8 cellular contexts compared by ENCODE assay signal in genomic region chr10:79266543-79267312, GRCh38.
DNase-seq lines count a peak whose midpoint lies in the region; ATAC-seq, FAIRE-seq and TF ChIP-seq lines count a peak whose summit lies in the region.

No MANE protein-coding gene starts in this region.

- H3K4me1 Mint-ChIP-seq in activated CD4-positive, alpha-beta T cell treated with anti-CD3 and anti-CD28 coated beads for 36 hours: peaks cover 21% of the 10 kb centered on the region

- no peak for TF ChIP-seq CTCF in dorsolateral prefrontal cortex (IDR thresholded peaks at IDR 0.05 in 54 of 56, conservative IDR thresholded peaks at IDR 0.05 in 2 of 56; ENCODE audit: low read depth in 1 of 56, partially characterized antibody in 56 of 56)
- TF ChIP-seq CTCF in uterus (IDR thresholded peaks at IDR 0.05): no peak

- ATAC-seq in activated CD4-positive, alpha-beta T cell treated with anti-CD3 and anti-CD28 coated beads for 36 hours: peak; percentile 75
- peak; percentile 86 for ATAC-seq in HG02885 (IDR thresholded peaks at IDR 0.05; ENCODE audit: poor library complexity, unreplicated experiment)

- H3K4me3 ChIP-seq in dorsolateral prefrontal cortex: peak overlapping the region in 2 of 59 donors; percentile 12 to 16
- no peak overlapping the region for H3K4me3 ChIP-seq in mucosa of rectum (ENCODE audit: low read length in 2 of 2)
- H3K4me3 ChIP-seq in uterus: no peak overlapping the region

- H3K27me3 ChIP-seq in dorsolateral prefrontal cortex (no peaks in the 10 kb centered on the region), mucosa of rectum (ENCODE audit: control insufficient read depth in 2 of 2, insufficient read depth in 2 of 2, low read length in 2 of 2) (no peaks in the 10 kb centered on the region), uterus (no peaks in the 10 kb centered on the region)

- H3K27ac Mint-ChIP-seq in activated CD4-positive, alpha-beta T cell treated with anti-CD3 and anti-CD28 coated beads for 36 hours: peak overlapping the region; percentile 26

- no peak for TF ChIP-seq POLR2A in uterus (IDR thresholded peaks at IDR 0.05)

- no peaks in the 10 kb centered on the region for H3K27me3 Mint-ChIP-seq in activated CD4-positive, alpha-beta T cell treated with anti-CD3 and anti-CD28 coated beads for 36 hours

- no peaks in the 10 kb centered on the region for H3K36me3 Mint-ChIP-seq in activated CD4-positive, alpha-beta T cell treated with anti-CD3 and anti-CD28 coated beads for 36 hours (ENCODE audit: low read depth)

- H3K36me3 ChIP-seq in mucosa of rectum (ENCODE audit: control insufficient read depth in 2 of 2, insufficient read depth in 2 of 2, low read length in 2 of 2) (peaks cover 14 to 17% of the 10 kb centered on the region in 2 donors), uterus (no peaks in the 10 kb centered on the region)

- H3K4me1 ChIP-seq in mucosa of rectum (ENCODE audit: control insufficient read depth in 2 of 2, insufficient read depth in 2 of 2, low read length in 2 of 2) (peaks cover 33 to 36% of the 10 kb centered on the region in 2 donors), uterus (peaks cover 0 to 19% of the 10 kb centered on the region in 2 donors)

- H3K9ac ChIP-seq in mucosa of rectum (ENCODE audit: low read depth in 1 of 2, low read length in 2 of 2): peak overlapping the region in 1 of 2 donors; percentile 17

- H3K4me3 Mint-ChIP-seq in activated CD4-positive, alpha-beta T cell treated with anti-CD3 and anti-CD28 coated beads for 36 hours: no peak overlapping the region

- DNase-seq in activated CD4-positive, alpha-beta T cell treated with anti-CD3 and anti-CD28 coated beads for 36 hours: peak; percentile 54
- no peak for DNase-seq in activated CD4-positive, alpha-beta T cell treated with anti-CD3 and anti-CD28 coated beads, Interleukin-2, amount 50 U/mL, for 4 hours
- peak; percentile 54 for DNase-seq in RCC 7860 (ENCODE audit: low spot score)
- DNase-seq in dorsolateral prefrontal cortex: peak in 3 of 10 donors; percentile 47 to 81 (median 62)
- DNase-seq in uterus: peak; percentile 53 to 67
- no peak for DNase-seq in NCI-H2196 treated with DMSO at 0.1 percent for 48 hours (lab: John Stamatoyannopoulos, UW; ENCODE audit: unreplicated experiment)

- FAIRE-seq in RCC 7860 (lab: Jason Lieb, UNC): no peak

- H3K9me3 ChIP-seq in mucosa of rectum (ENCODE audit: control insufficient read depth in 2 of 2, low read length in 2 of 2) (no peaks in the 10 kb centered on the region), uterus (no peaks in the 10 kb centered on the region)

- no peaks in the 10 kb centered on the region for H3K9me3 Mint-ChIP-seq in activated CD4-positive, alpha-beta T cell treated with anti-CD3 and anti-CD28 coated beads for 36 hours (ENCODE audit: low read depth)

- intact Hi-C loops in activated CD4-positive, alpha-beta T cell treated with anti-CD3 and anti-CD28 coated beads for 36 hours (cut with DNase I, micrococcal nuclease): no loop called here
- intact Hi-C loops in dorsolateral prefrontal cortex (cut with DNase I) (loop anchor here in 1 of 2 donors (5.0 to 10.0 kb wide), 2 partner anchors 59 to 302 kb away; no protein-coding TSS in a partner anchor), uterus (cut with DNase I; ENCODE audit: low total_unique reads) (no loop called here)

- H3K27ac ChIP-seq in dorsolateral prefrontal cortex: peak overlapping the region; percentile 6 to 97 (median 85)
- H3K27ac ChIP-seq in mucosa of rectum (ENCODE audit: low read depth in 2 of 2, low read length in 2 of 2): peak overlapping the region; percentile 66 to 80
- H3K27ac ChIP-seq in uterus: peak overlapping the region; percentile 73 to 77

- CTCF ChIA-PET in activated CD4-positive, alpha-beta T cell treated with anti-CD3 and anti-CD28 coated beads for 36 hours (lab: Charles Lee): interaction anchor here (0.6 to 0.7 kb wide), 3 partner anchors 52 to 1237 kb away, joined by 3 to 4 read pairs (median 3); partner anchors contain the start of gene POLR3A

- POLR2A ChIA-PET in activated CD4-positive, alpha-beta T cell treated with anti-CD3 and anti-CD28 coated beads for 36 hours (lab: Charles Lee): no interaction called here

Comparison
In these comparisons a context has a peak if more than half of its experiments do, and no peak if none do; other contexts are left out.
1. DNase-seq: peak in activated CD4-positive, alpha-beta T cell treated with anti-CD3 and anti-CD28 coated beads for 36 hours (single experiment), RCC 7860 (single experiment) and uterus (2 of 2); none in activated CD4-positive, alpha-beta T cell treated with anti-CD3 and anti-CD28 coated beads, Interleukin-2, amount 50 U/mL, for 4 hours (0 of 2) and NCI-H2196 treated with DMSO at 0.1 percent for 48 hours (single experiment).
2. Peak in every context shown above with its lines, with median percentiles within 50 percentile points of each other: H3K27ac ChIP-seq.